ENCODE assay signal across 15 cellular contexts in genomic region chr3:124858275-124858674, GRCh38. TPM values are rescaled to one million over a fixed set of nuclear protein-coding genes. Genes with fewer than 3 reads are reported as not detected.
DNase-seq lines count a peak whose midpoint lies in the region; ATAC-seq lines count a peak whose summit lies in the region.
"Had no signal": no experiment of that assay in that cellular context is flagged by ENCODE, and none has a peak within 500 bp of the region (broad histone marks: within the 10 kb centered on the region; RNA-seq: fewer than 3 reads in every experiment).

No MANE protein-coding gene starts in this region.

- H3K27me3 ChIP-seq in skeletal muscle satellite cell (ENCODE audit: control insufficient read depth, insufficient read depth, low read length) = no peaks in the 10 kb centered on the region

- ATAC-seq in activated T-helper 17 cell treated with anti-CD3 and anti-CD28 coated beads, Interleukin-2, amount 50 U/mL, for 72 hours (replicated peaks) = peak; percentile 28
- no peak for ATAC-seq in HG02938 (IDR thresholded peaks at IDR 0.05; ENCODE audit: unreplicated experiment)

- H3K4me1 Mint-ChIP-seq in activated T-helper 17 cell treated with anti-CD3 and anti-CD28 coated beads, Interleukin-2, amount 50 U/mL, for 72 hours = no peaks in the 10 kb centered on the region
- H3K4me1 Mint-ChIP-seq: activated naive CD8-positive, alpha-beta T cell treated with anti-CD3 and anti-CD28 coated beads for 36 hours; naive B cell had no signal

- peak overlapping the region; percentile 21 for H3K4me2 ChIP-seq in skeletal muscle satellite cell (ENCODE audit: low read length)

- H3K36me3 Mint-ChIP-seq in activated T-helper 17 cell treated with anti-CD3 and anti-CD28 coated beads, Interleukin-2, amount 50 U/mL, for 72 hours (ENCODE audit: low read depth) = no peaks in the 10 kb centered on the region
- H3K36me3 Mint-ChIP-seq: activated naive CD8-positive, alpha-beta T cell treated with anti-CD3 and anti-CD28 coated beads for 36 hours; naive B cell had no signal

- H3K9me3 ChIP-seq in skeletal muscle satellite cell (replicated peaks; ENCODE audit: low read length) = no peaks in the 10 kb centered on the region

- H3K4me3 Mint-ChIP-seq in activated T-helper 17 cell treated with anti-CD3 and anti-CD28 coated beads, Interleukin-2, amount 50 U/mL, for 72 hours = no peak overlapping the region
- H3K4me3 Mint-ChIP-seq: activated naive CD8-positive, alpha-beta T cell treated with anti-CD3 and anti-CD28 coated beads for 36 hours; naive B cell had no signal

- peaks cover 22% of the 10 kb centered on the region for H3K27me3 Mint-ChIP-seq in activated T-helper 17 cell treated with anti-CD3 and anti-CD28 coated beads, Interleukin-2, amount 50 U/mL, for 72 hours

- DNase-seq in GM04503 (ENCODE audit: low read depth) (peak; percentile 67), fibroblast of gingiva (ENCODE audit: low read depth) (peak; percentile 80), SW 1271 (lab: John Stamatoyannopoulos, UW) (no peak), mucosa of gallbladder (ENCODE audit: low spot score) (no peak)
- DNase-seq in stimulated activated CD4-positive, alpha-beta T cell treated with anti-CD3 and anti-CD28 coated beads, Interleukin-1b, Interleukin-23, amount 100 ng/mL, for 48 hours = no peak
- DNase-seq: activated naive CD8-positive, alpha-beta T cell treated with anti-CD3 and anti-CD28 coated beads for 36 hours; head of caudate nucleus; naive B cell; NCI-H1092 treated with DMSO at 0.1 percent for 48 hours; NCI-H2171; NK-92 treated with Interleukin-12 subunit alpha and Interleukin-12 subunit beta, amount 100 ng/mL, for 24 hours; stimulated activated CD4-positive, alpha-beta T cell treated with anti-CD3 and anti-CD28 coated beads, Interleukin-4, amount 100 ng/mL, for 1 hour had no signal

- H3K4me1 ChIP-seq in skeletal muscle satellite cell (ENCODE audit: control insufficient read depth, insufficient read depth, low read length) = peaks cover 58% of the 10 kb centered on the region

- no peak overlapping the region for H3K27ac Mint-ChIP-seq in activated T-helper 17 cell treated with anti-CD3 and anti-CD28 coated beads, Interleukin-2, amount 50 U/mL, for 72 hours
- H3K27ac Mint-ChIP-seq: activated naive CD8-positive, alpha-beta T cell treated with anti-CD3 and anti-CD28 coated beads for 36 hours; naive B cell had no signal

- H3K4me3 ChIP-seq in skeletal muscle satellite cell (ENCODE audit: low read length) = no peak overlapping the region

- H3K9ac ChIP-seq in skeletal muscle satellite cell (ENCODE audit: low read depth, low read length) = peak overlapping the region; percentile 25

- no peaks in the 10 kb centered on the region for H3K9me3 Mint-ChIP-seq in activated T-helper 17 cell treated with anti-CD3 and anti-CD28 coated beads, Interleukin-2, amount 50 U/mL, for 72 hours
- H3K9me3 Mint-ChIP-seq: activated naive CD8-positive, alpha-beta T cell treated with anti-CD3 and anti-CD28 coated beads for 36 hours had no signal

- peaks cover 44% of the 10 kb centered on the region for H3K36me3 ChIP-seq in skeletal muscle satellite cell (ENCODE audit: insufficient read depth, low read length)

RNA-seq across cellular contexts. Expression of gene ITGB5, which starts 28.9 kb away (rescaled TPM):
- 1 to 10 TPM in 1 of 2 donors, under 1 TPM in 1; 0.61 to 1.1 TPM for total RNA-seq in activated T-helper 17 cell treated with anti-CD3 and anti-CD28 coated beads, Interleukin-2, amount 50 U/mL, for 72 hours
- 157 and 167 TPM in 2 replicates for total RNA-seq in skeletal muscle satellite cell (2012; rRNA removed)
- 257 TPM for total RNA-seq in mucosa of gallbladder

Comparison
In these comparisons a context has a peak if more than half of its experiments do, and no peak if none do; other contexts are left out.
1. DNase-seq: peak in GM04503 (single experiment) and fibroblast of gingiva (single experiment); none in SW 1271 (0 of 2), mucosa of gallbladder (single experiment) and stimulated activated CD4-positive, alpha-beta T cell treated with anti-CD3 and anti-CD28 coated beads, Interleukin-1b, Interleukin-23, amount 100 ng/mL, for 48 hours (single experiment).
2. RNA of gene ITGB5, which starts 28.9 kb away (total RNA-seq): 257 TPM in mucosa of gallbladder (single experiment); 0.61 to 1.1 TPM in activated T-helper 17 cell treated with anti-CD3 and anti-CD28 coated beads, Interleukin-2, amount 50 U/mL, for 72 hours; every median in the first group is over 100 times any median in the second.